8 cellular contexts compared by ENCODE assay signal in the genomic region with DNA sequence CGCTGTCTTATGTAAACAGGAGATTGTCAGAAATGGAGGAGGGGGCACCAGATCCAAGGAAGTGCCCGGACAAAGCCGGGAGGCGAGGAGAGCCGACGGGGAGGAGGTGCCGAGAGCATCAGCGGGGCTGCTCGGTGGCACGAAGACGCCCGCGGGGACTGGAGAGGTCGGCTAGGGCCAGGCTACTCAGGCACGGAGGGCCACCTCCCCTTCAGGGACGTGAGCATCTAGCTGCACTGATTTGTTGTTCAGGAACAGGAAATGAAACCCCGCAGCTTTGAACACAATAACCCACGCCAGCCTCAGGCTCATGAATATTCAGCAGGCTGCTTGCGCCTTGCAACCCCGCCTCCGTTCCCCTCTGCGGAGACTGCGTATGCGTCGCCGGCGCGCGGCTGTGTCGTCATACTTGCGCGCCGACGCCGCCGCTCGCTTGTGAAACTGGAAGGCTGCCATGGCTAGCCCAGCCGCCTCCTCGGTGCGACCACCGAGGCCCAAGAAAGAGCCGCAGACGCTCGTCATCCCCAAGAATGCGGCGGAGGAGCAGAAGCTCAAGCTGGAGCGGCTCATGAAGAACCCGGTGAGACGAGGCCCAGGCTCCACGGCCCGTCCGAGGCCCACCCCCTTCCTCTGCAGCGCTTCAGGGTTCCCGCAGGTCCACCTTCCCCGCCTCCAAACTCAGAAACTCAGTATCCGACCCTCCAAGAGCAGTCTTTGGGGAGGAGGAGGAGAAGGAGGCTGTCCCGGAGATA. TPM values are rescaled to one million over a fixed set of nuclear protein-coding genes. Genes with fewer than 3 reads are reported as not detected.
DNase-seq lines count a peak whose midpoint lies in the region; ATAC-seq and FAIRE-seq lines count a peak whose summit lies in the region.

A gene with protein sequence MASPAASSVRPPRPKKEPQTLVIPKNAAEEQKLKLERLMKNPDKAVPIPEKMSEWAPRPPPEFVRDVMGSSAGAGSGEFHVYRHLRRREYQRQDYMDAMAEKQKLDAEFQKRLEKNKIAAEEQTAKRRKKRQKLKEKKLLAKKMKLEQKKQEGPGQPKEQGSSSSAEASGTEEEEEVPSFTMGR (plus strand): TSS at position 406 of the 752 bp plus-strand sequence. CDS start 49 bp downstream, at position 455.

- CTCF ChIA-PET in activated CD8-positive, alpha-beta memory T cell treated with anti-CD3 and anti-CD28 coated beads for 36 hours (lab: Charles Lee): interaction anchor here (0.7 to 3.8 kb wide), 5 partner anchors 9 to 109 kb away, joined by 3 to 9 read pairs (median 3); no protein-coding TSS in a partner anchor

- POLR2A ChIA-PET in activated CD8-positive, alpha-beta memory T cell treated with anti-CD3 and anti-CD28 coated beads for 36 hours (lab: Charles Lee): interaction anchor here (0.8 to 0.9 kb wide), 2 partner anchors 30 to 69 kb away, joined by 3 read pairs; no protein-coding TSS in a partner anchor

- no peaks in the 10 kb centered on the region for H3K9me3 Mint-ChIP-seq in memory B cell

- H3K9me3 ChIP-seq in effector memory CD4-positive, alpha-beta T cell (ENCODE audit: control insufficient read depth, low read length): no peaks in the 10 kb centered on the region

- H3K27me3 Mint-ChIP-seq in memory B cell: no peaks in the 10 kb centered on the region

- peaks cover 8% of the 10 kb centered on the region for H3K4me1 Mint-ChIP-seq in memory B cell

- peaks cover 13% of the 10 kb centered on the region for H3K36me3 Mint-ChIP-seq in memory B cell

- peaks cover 14% of the 10 kb centered on the region for H3K4me1 ChIP-seq in effector memory CD4-positive, alpha-beta T cell (ENCODE audit: control insufficient read depth, insufficient read depth, low read length, poor library complexity, severe bottlenecking)

- peak; percentile 93 for ATAC-seq in GM21367 (IDR thresholded peaks at IDR 0.05; ENCODE audit: unreplicated experiment)
- peak; percentile 99 for ATAC-seq in memory B cell (ENCODE audit: low read depth)

- peak within 1 kb of the TSS; percentile 96 for H3K4me3 ChIP-seq in effector memory CD4-positive, alpha-beta T cell (ENCODE audit: insufficient read depth, low read depth, low read length, poor library complexity, severe bottlenecking)

- H3K36me3 ChIP-seq in effector memory CD4-positive, alpha-beta T cell (ENCODE audit: control insufficient read depth, insufficient read depth, low read length): peaks cover 23% of the 10 kb centered on the region

- peak within 1 kb of the TSS; percentile 89 for H3K27ac ChIP-seq in effector memory CD4-positive, alpha-beta T cell (ENCODE audit: insufficient read depth, low read length, poor library complexity, severe bottlenecking)

- H3K27me3 ChIP-seq in effector memory CD4-positive, alpha-beta T cell (replicated peaks; ENCODE audit: control insufficient read depth, insufficient read depth, low read length, poor library complexity, severe bottlenecking): no peaks in the 10 kb centered on the region

- H3K27ac Mint-ChIP-seq in memory B cell: peak within 1 kb of the TSS; percentile 97

- DNase-seq in COLO829 (ENCODE audit: low spot score) (peak; percentile 98), HTR-8/SVneo (ENCODE audit: insufficient read length, low spot score) (peak; percentile 87), NOMO-1 treated with DMSO at 0.1 percent for 48 hours (lab: John Stamatoyannopoulos, UW; ENCODE audit: unreplicated experiment) (peak; percentile 99), memory B cell (ENCODE audit: low spot score in 2 of 2) (peak; percentile 72 to 87)
- DNase-seq in effector memory CD4-positive, alpha-beta T cell: peak; percentile 84 to 90 (median 88)
- DNase-seq in stimulated activated CD8-positive, alpha-beta memory T cell treated with anti-CD3 and anti-CD28 coated beads, Interleukin-12 subunit alpha, Interleukin-12 subunit beta, amount 100 ng/mL, for 1 hour (ENCODE audit: low read depth): peak; percentile 68

- FAIRE-seq in HTR-8/SVneo (lab: Jason Lieb, UNC): no peak

- peak within 1 kb of the TSS; percentile 90 for H3K4me3 Mint-ChIP-seq in memory B cell

RNA-seq across cellular contexts. Expression of the gene that starts here (rescaled TPM):
- total RNA-seq in activated CD8-positive, alpha-beta memory T cell treated with anti-CD3 and anti-CD28 coated beads for 36 hours: 10 to 100 TPM; 23.8 to 25.5 TPM

Comparison
In these comparisons a context has a peak if more than half of its experiments do, and no peak if none do; other contexts are left out.
1. Peak in every context shown above with its lines: DNase-seq, ATAC-seq, H3K4me3 ChIP-seq and H3K27ac ChIP-seq.